In genomic region chr16:30762991-30763725, GRCh38 we compare ENCODE assay signal across 1 cellular context.
TF ChIP-seq lines count a peak whose summit lies in the region.

No MANE protein-coding gene starts in this region.

TF ChIP-seq in WTC11, 78 proteins besides CTCF, POLR2A, EP300 and RAD21:
- TF ChIP-seq ZBTB43 (CRISPR knock-in tag; IDR thresholded peaks at IDR 0.05) (no peak), KAT7 (CRISPR knock-in tag; IDR thresholded peaks at IDR 0.05; ENCODE audit: borderline replicate concordance) (no peak), ATF1 (CRISPR knock-in tag; IDR thresholded peaks at IDR 0.05) (no peak), NR3C1 (CRISPR knock-in tag; conservative IDR thresholded peaks at IDR 0.05; ENCODE audit: low read depth) (no peak), ZNF232 (CRISPR knock-in tag; IDR thresholded peaks at IDR 0.05) (no peak), TEAD4 (CRISPR knock-in tag; IDR thresholded peaks at IDR 0.05) (no peak), IRF1 (CRISPR knock-in tag; IDR thresholded peaks at IDR 0.05) (no peak), GABPB1 (CRISPR knock-in tag; IDR thresholded peaks at IDR 0.05) (no peak), PRDM15 (CRISPR knock-in tag; IDR thresholded peaks at IDR 0.05) (no peak), FOXP1 (CRISPR knock-in tag; IDR thresholded peaks at IDR 0.05; ENCODE audit: borderline replicate concordance) (no peak), JUN (CRISPR knock-in tag; IDR thresholded peaks at IDR 0.05) (no peak), ELF4 (CRISPR knock-in tag; IDR thresholded peaks at IDR 0.05; ENCODE audit: low read depth) (no peak), MXD4 (CRISPR knock-in tag; IDR thresholded peaks at IDR 0.05; ENCODE audit: borderline replicate concordance) (no peak), SMAD3 (CRISPR knock-in tag; IDR thresholded peaks at IDR 0.05; ENCODE audit: borderline replicate concordance) (no peak), USF2 (CRISPR knock-in tag; IDR thresholded peaks at IDR 0.05) (no peak), E2F4 (CRISPR knock-in tag; IDR thresholded peaks at IDR 0.05; ENCODE audit: borderline replicate concordance, low read depth) (no peak), ZNF219 (CRISPR knock-in tag; IDR thresholded peaks at IDR 0.05; ENCODE audit: borderline replicate concordance) (no peak), CREB1 (CRISPR knock-in tag; IDR thresholded peaks at IDR 0.05) (no peak)
